ENCODE assay signal across 1 cellular context in the genomic region with DNA sequence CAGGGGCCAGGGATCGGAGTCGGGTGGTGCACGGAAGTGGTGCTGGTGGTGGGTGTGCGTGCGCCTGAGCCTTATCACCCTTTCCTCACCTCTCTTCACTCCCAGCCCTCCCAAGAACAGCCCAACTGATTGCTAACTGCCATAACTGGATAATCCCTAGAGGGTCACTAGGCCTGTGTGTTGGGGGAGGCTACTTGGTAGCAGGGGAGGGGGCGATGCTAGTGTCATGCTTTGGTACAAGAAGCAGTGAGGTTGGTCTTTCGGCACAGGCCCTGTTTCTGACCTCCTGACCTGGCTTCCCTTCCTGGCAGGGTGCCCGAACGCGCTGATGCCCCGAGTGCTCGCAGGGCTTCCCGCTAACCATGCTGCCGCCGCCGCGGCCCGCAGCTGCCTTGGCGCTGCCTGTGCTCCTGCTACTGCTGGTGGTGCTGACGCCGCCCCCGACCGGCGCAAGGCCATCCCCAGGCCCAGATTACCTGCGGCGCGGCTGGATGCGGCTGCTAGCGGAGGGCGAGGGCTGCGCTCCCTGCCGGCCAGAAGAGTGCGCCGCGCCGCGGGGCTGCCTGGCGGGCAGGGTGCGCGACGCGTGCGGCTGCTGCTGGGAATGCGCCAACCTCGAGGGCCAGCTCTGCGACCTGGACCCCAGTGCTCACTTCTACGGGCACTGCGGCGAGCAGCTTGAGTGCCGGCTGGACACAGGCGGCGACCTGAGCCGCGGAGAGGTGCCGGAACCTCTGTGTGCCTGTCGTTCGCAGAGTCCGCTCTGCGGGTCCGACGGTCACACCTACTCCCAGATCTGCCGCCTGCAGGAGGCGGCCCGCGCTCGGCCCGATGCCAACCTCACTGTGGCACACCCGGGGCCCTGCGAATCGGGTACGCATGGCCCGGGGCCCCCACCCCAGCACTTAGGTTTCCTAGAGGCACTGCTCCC.
TF ChIP-seq lines count a peak whose summit lies in the region.

No MANE protein-coding gene starts in this region.

TF ChIP-seq in GM23338, 12 proteins besides CTCF, POLR2A, EP300 and RAD21:
- TF ChIP-seq ETS1 (IDR thresholded peaks at IDR 0.05): no peak
- TF ChIP-seq POLR2AphosphoS5 (IDR thresholded peaks at IDR 0.05; ENCODE audit: low read depth): no peak
- TF ChIP-seq EZH2phosphoT487 (IDR thresholded peaks at IDR 0.05; ENCODE audit: unreplicated experiment): peak; percentile 65
- peak; percentile 22 for TF ChIP-seq EZH2 (IDR thresholded peaks at IDR 0.05; ENCODE audit: low read depth, unreplicated experiment)
TF ChIP-seq in GM23338: peak in this region for 2.
